16 cellular contexts compared by ENCODE assay signal in genomic region chr15:36483409-36483808, GRCh38.
DNase-seq lines count a peak whose midpoint lies in the region; ATAC-seq and TF ChIP-seq lines count a peak whose summit lies in the region.
"Had no signal": no experiment of that assay in that cellular context is flagged by ENCODE, and none has a peak within 500 bp of the region (broad histone marks: within the 10 kb centered on the region; RNA-seq: fewer than 3 reads in every experiment).

No MANE protein-coding gene starts in this region.

- H3K18ac ChIP-seq in IMR-90 (ENCODE audit: low read depth, low read length) = peak overlapping the region; percentile 98; the same call in 1 of the 2 replicates

- TF ChIP-seq CTCF in IMR-90 (conservative IDR thresholded peaks at IDR 0.05; ENCODE audit: low read depth, low read length) (no peak), PC-3 (conservative IDR thresholded peaks at IDR 0.05; ENCODE audit: low read depth, low read length) (no peak)

- WGBS in IMR-90 (ENCODE audit: extremely low coverage in 2 of 2, insufficient read length in 1 of 2), 2 experiments = no CpG with 5 or more reads among the region's 1 CpG

- H3K4me3 ChIP-seq in IMR-90 (ENCODE audit: insufficient read depth, low read depth, low read length) (no peak overlapping the region), PC-3 (ENCODE audit: low read length) (no peak overlapping the region)
- H3K4me3 ChIP-seq: A549; BLaER1 treated with 17β-estradiol and CSF1 and Interleukin-3, amounts not matched to agents 10 nM and 100 nM had no signal

- H3K27ac ChIP-seq in IMR-90 (ENCODE audit: insufficient read depth, low read length) (no peak overlapping the region), PC-3 (ENCODE audit: low read length) (peak overlapping the region; percentile 57)
- H3K27ac ChIP-seq: 22Rv1; A549; BLaER1 treated with 17β-estradiol and CSF1 and Interleukin-3, amounts not matched to agents 10 nM and 100 nM; C4-2B had no signal

- no peaks in the 10 kb centered on the region for H3K27me3 ChIP-seq in IMR-90 (ENCODE audit: control insufficient read depth, insufficient read depth, low read length)
- no peaks in the 10 kb centered on the region for H3K27me3 ChIP-seq in PC-3 (ENCODE audit: low read length)
- H3K27me3 ChIP-seq: BLaER1 treated with 17β-estradiol and CSF1 and Interleukin-3, amounts not matched to agents 10 nM and 100 nM had no signal

- H4K91ac ChIP-seq in IMR-90 (ENCODE audit: insufficient read depth, low read depth, low read length) = peak overlapping the region; percentile 71

- no peak overlapping the region for H3K9ac ChIP-seq in IMR-90 (ENCODE audit: low read depth, low read length)
- H3K9ac ChIP-seq in PC-3 (ENCODE audit: low read length) = no peak overlapping the region
- H3K9ac ChIP-seq: BLaER1 treated with 17β-estradiol and CSF1 and Interleukin-3, amounts not matched to agents 10 nM and 100 nM had no signal

- dilution Hi-C loops in IMR-90 (cut with HindIII; ENCODE audit: low sequenced_read_pairs, unreplicated experiment) = no loop called here

- no peak overlapping the region; the same call in 1 of the 2 replicates for H3K56ac ChIP-seq in IMR-90 (ENCODE audit: extremely low read depth, insufficient read depth, low read length)

- peak overlapping the region; percentile 95; the same call in 1 of the 2 replicates for H2BK20ac ChIP-seq in IMR-90 (ENCODE audit: low read depth, low read length)

- TF ChIP-seq RAD21 in IMR-90 (IDR thresholded peaks at IDR 0.05; ENCODE audit: low read length) = no peak

- peak overlapping the region; percentile 95 for H2BK5ac ChIP-seq in IMR-90 (ENCODE audit: low read depth, low read length, poor library complexity, severe bottlenecking)

- H2BK15ac ChIP-seq in IMR-90 (ENCODE audit: low read depth, low read length) = peak overlapping the region; percentile 76; the same call in 1 of the 3 replicates

- no peaks in the 10 kb centered on the region for H3K79me1 ChIP-seq in IMR-90 (ENCODE audit: low read depth in 1 of 2, low read length in 2 of 2)

- H4K20me1 ChIP-seq in IMR-90 (ENCODE audit: insufficient read depth, low read length) (no peaks in the 10 kb centered on the region), PC-3 (ENCODE audit: low read length) (no peaks in the 10 kb centered on the region)
- H4K20me1 ChIP-seq: BLaER1 treated with 17β-estradiol and CSF1 and Interleukin-3, amounts not matched to agents 10 nM and 100 nM had no signal

- ATAC-seq in IMR-90 (ENCODE audit: low read depth) = no peak
- ATAC-seq in PC-3 = peak; percentile 68
- ATAC-seq: A549; CD8-positive, alpha-beta T cell had no signal

- peak overlapping the region; percentile 56; the same call in 1 of the 2 replicates for H3K23ac ChIP-seq in IMR-90 (ENCODE audit: low read depth, low read length)

- H3K4ac ChIP-seq in IMR-90 (ENCODE audit: low read depth, low read length) = peak overlapping the region; percentile 90; the same call in 1 of the 2 replicates

- H3K4me1 ChIP-seq in IMR-90 (ENCODE audit: control insufficient read depth, insufficient read depth, low read length) (peaks cover 5% of the 10 kb centered on the region; the same call in 1 of the 2 replicates), PC-3 (ENCODE audit: insufficient read depth, low read length) (peaks cover 17% of the 10 kb centered on the region)
- H3K4me1 ChIP-seq: BLaER1 treated with 17β-estradiol and CSF1 and Interleukin-3, amounts not matched to agents 10 nM and 100 nM; Caco-2 had no signal

- H4K8ac ChIP-seq in IMR-90 (ENCODE audit: low read depth in 2 of 2, low read length in 2 of 2) = peak overlapping the region in 1 of 2 experiments; percentile 11; a peak in 1 of 4 replicates

- no TSS peak for BruUV-seq in IMR-90 (replicated peaks; lab: Mats Ljungman, UMichigan)
- BruUV-seq in PC-3 (replicated peaks; lab: Mats Ljungman, UMichigan) = no TSS peak

- H2AFZ ChIP-seq in IMR-90 (replicated peaks; ENCODE audit: low read length, poor library complexity) (no peak overlapping the region), PC-3 (ENCODE audit: low read length) (no peak overlapping the region)

- H3K36me3 ChIP-seq in IMR-90 (ENCODE audit: control insufficient read depth, insufficient read depth, low read length) (no peaks in the 10 kb centered on the region), PC-3 (ENCODE audit: low read depth, low read length) (no peaks in the 10 kb centered on the region)
- H3K36me3 ChIP-seq: BLaER1 treated with 17β-estradiol and CSF1 and Interleukin-3, amounts not matched to agents 10 nM and 100 nM had no signal

- in situ Hi-C loops in IMR-90 (cut with MboI; ENCODE audit: low sequenced_read_pairs) = loop anchor here (25.0 kb wide), 1 partner anchor 946 kb away; the partner anchor contains the start of gene DPH6

- POLR2A ChIA-PET in IMR-90 (lab: Charles Lee; ENCODE audit: unreplicated experiment) = no interaction called here
- POLR2A ChIA-PET in PC-3 (lab: Charles Lee; ENCODE audit: unreplicated experiment) = interaction anchor here (0.6 kb wide), 1 partner anchor 1915 kb away, joined by 3 read pairs; no protein-coding TSS in a partner anchor

- no peaks in the 10 kb centered on the region for H3K9me2 ChIP-seq in PC-3 (replicated peaks; ENCODE audit: low read length)

- H2AK5ac ChIP-seq in IMR-90 (ENCODE audit: low read depth, low read length) = peak overlapping the region; percentile 88

- no peaks in the 10 kb centered on the region for H3K79me2 ChIP-seq in PC-3 (ENCODE audit: low read length)

- H3K9me3 ChIP-seq in IMR-90 (ENCODE audit: control insufficient read depth, insufficient read depth, low read length) (no peaks in the 10 kb centered on the region), PC-3 (ENCODE audit: low read length) (no peaks in the 10 kb centered on the region)
- H3K9me3 ChIP-seq: A549, Caco-2 had no signal

- intact Hi-C loops in IMR-90 (cut with micrococcal nuclease) (no loop called here), PC-3 (cut with micrococcal nuclease) (no loop called here)

- H2BK120ac ChIP-seq in IMR-90 (ENCODE audit: low read depth, low read length) = peak overlapping the region; percentile 91

- H4K5ac ChIP-seq in IMR-90 (ENCODE audit: low read depth, low read length) = peak overlapping the region; percentile 86; the same call in 1 of the 2 replicates

- no peaks in the 10 kb centered on the region for H3F3A ChIP-seq in PC-3 (ENCODE audit: low read length, unreplicated experiment)

- CTCF ChIA-PET in IMR-90 (lab: Yijun Ruan, JAX) = interaction anchor here (0.6 to 1.3 kb wide), 3 partner anchors 9 to 736 kb away, joined by 3 to 7 read pairs (median 3); no protein-coding TSS in a partner anchor
- CTCF ChIA-PET in PC-3 (lab: Charles Lee) = interaction anchor here (0.7 kb wide), 1 partner anchor 487 kb away, joined by 3 read pairs; no protein-coding TSS in a partner anchor

- H3K4me2 ChIP-seq in IMR-90 (ENCODE audit: low read depth, low read length) (no peak overlapping the region), PC-3 (ENCODE audit: low read length) (no peak overlapping the region)
- H3K4me2 ChIP-seq: A549; BLaER1 treated with 17β-estradiol and CSF1 and Interleukin-3, amounts not matched to agents 10 nM and 100 nM had no signal

- H2AK9ac ChIP-seq in IMR-90 (replicated peaks; ENCODE audit: low read depth, low read length, poor library complexity) = no peak overlapping the region

- no peaks in the 10 kb centered on the region for H3K9me1 ChIP-seq in IMR-90 (ENCODE audit: insufficient read depth, low read length)

- DNase-seq in ELR (ENCODE audit: low read depth) (peak; percentile 20), IMR-90 (no peak), PC-3 (peak; percentile 46), nucleus accumbens (lab: John Stamatoyannopoulos, UW) (no peak), NCI-H2227 (lab: John Stamatoyannopoulos, UW; ENCODE audit: unreplicated experiment) (no peak)
- DNase-seq: AML-193; Caco-2; Calu3; CD4-positive, alpha-beta T cell; CD8-positive, alpha-beta T cell; DMS79 treated with DMSO at 0.1 percent for 48 hours; GF-D8 had no signal

- peak overlapping the region; percentile 78 for H3K14ac ChIP-seq in IMR-90 (replicated peaks; ENCODE audit: low read depth, low read length)

- TF ChIP-seq POLR2A in IMR-90 (IDR thresholded peaks at IDR 0.05; ENCODE audit: low read depth, low read length) = no peak

TF ChIP-seq in IMR-90, 13 proteins besides CTCF, POLR2A, EP300 and RAD21:
- no peak for TF ChIP-seq NFE2L2 (IDR thresholded peaks at IDR 0.05; ENCODE audit: low read depth, low read length)
- no peak for TF ChIP-seq CEBPB (IDR thresholded peaks at IDR 0.05; ENCODE audit: low read depth, low read length)
TF ChIP-seq in IMR-90: peak in this region for 0.

Comparison
In these comparisons a context has a peak if more than half of its experiments do, and no peak if none do; other contexts are left out.
1. DNase-seq: peak in ELR (single experiment) and PC-3 (single experiment); none in IMR-90 (single experiment), nucleus accumbens (0 of 56) and NCI-H2227 (single experiment).